9 cellular contexts compared by ENCODE assay signal in genomic region chr4:76342803-76343202, GRCh38.
"Had no signal": no experiment of that assay in that cellular context is flagged by ENCODE, and none has a peak within 500 bp of the region (broad histone marks: within the 10 kb centered on the region; RNA-seq: fewer than 3 reads in every experiment).

No MANE protein-coding gene starts in this region.

- H3K27ac ChIP-seq: GM23248, HL-60 had no signal

- H3K4me3 ChIP-seq: GM23248 had no signal

- FAIRE-seq: H1, H54, HTR-8/SVneo had no signal

- H3K9ac ChIP-seq: GM23248 had no signal

- DNase-seq: GM23248, H9, HCEC 1CT, IMR-90, KBM-7 had no signal

- H3K4me1 Mint-ChIP-seq: H9 had no signal

- H3K4me3 Mint-ChIP-seq: H9 had no signal

- H2AFZ ChIP-seq: GM23248 had no signal

- H3K27ac Mint-ChIP-seq: H9 had no signal
